ENCODE assay signal across 1 cellular context in genomic region chr17:57034807-57035754, GRCh38.
TF ChIP-seq lines count a peak whose summit lies in the region.

No MANE protein-coding gene starts in this region.

TF ChIP-seq in H1, 55 proteins besides CTCF, POLR2A, EP300 and RAD21:
- TF ChIP-seq BACH1 (IDR thresholded peaks at IDR 0.05; ENCODE audit: low read length): no peak
- TF ChIP-seq EGR1 (IDR thresholded peaks at IDR 0.05; ENCODE audit: borderline replicate concordance, low read depth, low read length): no peak
- no peak for TF ChIP-seq EZH2 (IDR thresholded peaks at IDR 0.05; ENCODE audit: low read depth, low read length, severe bottlenecking)
- no peak for TF ChIP-seq NRF1 (IDR thresholded peaks at IDR 0.05; ENCODE audit: low read depth, low read length)
- TF ChIP-seq GTF2F1 (IDR thresholded peaks at IDR 0.05; ENCODE audit: borderline replicate concordance, low read depth, low read length): no peak
- TF ChIP-seq CBX5 (IDR thresholded peaks at IDR 0.05; ENCODE audit: low read depth, low read length): no peak
- TF ChIP-seq POU5F1 (IDR thresholded peaks at IDR 0.05; ENCODE audit: low read depth, low read length): no peak
- no peak for TF ChIP-seq SIX5 (IDR thresholded peaks at IDR 0.05; ENCODE audit: low read depth, low read length)
- no peak for TF ChIP-seq RXRA (IDR thresholded peaks at IDR 0.05; ENCODE audit: insufficient read depth, low read depth, low read length)
- no peak for TF ChIP-seq SAP30 (IDR thresholded peaks at IDR 0.05; ENCODE audit: insufficient read depth, insufficient replicate concordance, low read length)
- no peak for TF ChIP-seq SP4 (IDR thresholded peaks at IDR 0.05; ENCODE audit: low read length)
- no peak for TF ChIP-seq KDM1A (IDR thresholded peaks at IDR 0.05; ENCODE audit: borderline replicate concordance, low read length)
- no peak for TF ChIP-seq ATF2 (IDR thresholded peaks at IDR 0.05; ENCODE audit: low read length)
- TF ChIP-seq MAFK (IDR thresholded peaks at IDR 0.05; ENCODE audit: low read depth, low read length): no peak
- no peak for TF ChIP-seq BRCA1 (IDR thresholded peaks at IDR 0.05; ENCODE audit: low read depth, low read length)
